23 cellular contexts compared by ENCODE assay signal in genomic region chr1:220976390-220976789, GRCh38.
"Had no signal": no experiment of that assay in that cellular context is flagged by ENCODE, and none has a peak within 500 bp of the region (broad histone marks: within the 10 kb centered on the region; RNA-seq: fewer than 3 reads in every experiment).

No MANE protein-coding gene starts in this region.

- H3K27ac ChIP-seq: KMS-11 had no signal

- H3K27ac Mint-ChIP-seq: IgD-negative memory B cell, T-cell had no signal

- H3K4me2 ChIP-seq: KMS-11 had no signal

- H3K27me3 Mint-ChIP-seq: IgD-negative memory B cell, T-cell had no signal

- H3K4me1 Mint-ChIP-seq: IgD-negative memory B cell, T-cell had no signal

- H3K4me3 Mint-ChIP-seq: T-cell had no signal

- ATAC-seq: HepG2, K562, Panc1, T-cell had no signal

- H3K36me3 Mint-ChIP-seq: T-cell had no signal

- H3K4me3 ChIP-seq: K562 had no signal

- H3K9ac ChIP-seq: KMS-11 had no signal

- DNase-seq: Kasumi-1, MM.1S, NCI-H1092 treated with DMSO at 0.1 percent for 48 hours, NCI-H1436, NCI-H187, NCI-H2029, NCI-H2081 treated with DMSO at 0.1 percent for 48 hours, NCI-H2171, NCI-H226, NCI-H446, NCI-H510A, NCI-H524 treated with DMSO at 0.1 percent for 48 hours, NCI-H69, NCI-H774, Right ventricle myocardium superior, RPMI8226, SIG-M5, T-cell had no signal
